In genomic region chr10:1048349-1048731, GRCh38 we compare ENCODE assay signal across 8 cellular contexts. TPM values are rescaled to one million over a fixed set of nuclear protein-coding genes. Genes with fewer than 3 reads are reported as not detected.
DNase-seq lines count a peak whose midpoint lies in the region; ATAC-seq and TF ChIP-seq lines count a peak whose summit lies in the region.

No MANE protein-coding gene starts in this region.

- TF ChIP-seq CTCF in Peyer's patch (IDR thresholded peaks at IDR 0.05), result no peak
- TF ChIP-seq CTCF in upper lobe of right lung (IDR thresholded peaks at IDR 0.05), result no peak

- H3K4me1 Mint-ChIP-seq in activated naive CD4-positive, alpha-beta T cell treated with anti-CD3 and anti-CD28 coated beads, Interleukin-2, amount 10 ng/mL, durations not matched to agents 7 days and 5 days, result peaks cover 70% of the 10 kb centered on the region

- H3K27me3 ChIP-seq in Peyer's patch, result no peaks in the 10 kb centered on the region
- no peaks in the 10 kb centered on the region for H3K27me3 ChIP-seq in mononuclear cell (ENCODE audit: insufficient read depth, low read length)
- no peaks in the 10 kb centered on the region for H3K27me3 ChIP-seq in upper lobe of right lung

- peaks cover 4% of the 10 kb centered on the region for H3K27me3 Mint-ChIP-seq in activated naive CD4-positive, alpha-beta T cell treated with anti-CD3 and anti-CD28 coated beads, Interleukin-2, amount 10 ng/mL, durations not matched to agents 7 days and 5 days

- H3K27ac ChIP-seq in Peyer's patch, result peak overlapping the region; percentile 98 to 100 (median 98)
- peak overlapping the region; percentile 99 for H3K27ac ChIP-seq in upper lobe of right lung

- peaks cover 0 to 25% (median 7%) of the 10 kb centered on the region in 4 donors for H3K4me1 ChIP-seq in Peyer's patch
- H3K4me1 ChIP-seq in mononuclear cell (ENCODE audit: insufficient read depth, low read length), result peaks cover 64% of the 10 kb centered on the region
- H3K4me1 ChIP-seq in upper lobe of right lung, result peaks cover 30% of the 10 kb centered on the region

- H3K4me3 ChIP-seq in Peyer's patch (peak overlapping the region; percentile 73 to 95 (median 83)), mononuclear cell (ENCODE audit: low read length) (peak overlapping the region; percentile 76), upper lobe of right lung (peak overlapping the region; percentile 94)

- H3K36me3 ChIP-seq in Peyer's patch, result peaks cover 0 to 23% (median 0%) of the 10 kb centered on the region in 3 donors
- H3K36me3 ChIP-seq in upper lobe of right lung, result peaks cover 17% of the 10 kb centered on the region

- ATAC-seq in upper lobe of right lung (no peak), GM21360 (IDR thresholded peaks at IDR 0.05; ENCODE audit: unreplicated experiment) (no peak)

- H3K36me3 Mint-ChIP-seq in activated naive CD4-positive, alpha-beta T cell treated with anti-CD3 and anti-CD28 coated beads, Interleukin-2, amount 10 ng/mL, durations not matched to agents 7 days and 5 days, result peaks cover 58% of the 10 kb centered on the region

- peak; percentile 75 for DNase-seq in activated naive CD4-positive, alpha-beta T cell treated with anti-CD3 and anti-CD28 coated beads, Interleukin-2, amount 10 ng/mL, durations not matched to agents 7 days and 5 days
- no peak for DNase-seq in activated naive CD4-positive, alpha-beta T cell treated with anti-CD3 and anti-CD28 coated beads, Interleukin-2, amount 50 U/mL, for 16 hours
- peak in 2 of 3 donors; percentile 62 to 75 for DNase-seq in Peyer's patch
- DNase-seq in effector CD4-positive, alpha-beta T cell, result peak; percentile 59
- peak; percentile 71 for DNase-seq in upper lobe of right lung
- no peak for DNase-seq in cerebellum (ENCODE audit: low spot score)

- H3K9me3 ChIP-seq in Peyer's patch, result no peaks in the 10 kb centered on the region
- H3K9me3 ChIP-seq in mononuclear cell (ENCODE audit: low read depth, low read length), result no peaks in the 10 kb centered on the region
- no peaks in the 10 kb centered on the region for H3K9me3 ChIP-seq in upper lobe of right lung

- CTCF ChIA-PET in activated naive CD4-positive, alpha-beta T cell treated with anti-CD3 and anti-CD28 coated beads, Interleukin-2, amount 10 ng/mL, durations not matched to agents 7 days and 5 days (lab: Charles Lee), result interaction anchor here (1.0 kb wide), 1 partner anchor 26 kb away, joined by 4 read pairs; no protein-coding TSS in a partner anchor

- peak overlapping the region; percentile 97 for H3K4me3 Mint-ChIP-seq in activated naive CD4-positive, alpha-beta T cell treated with anti-CD3 and anti-CD28 coated beads, Interleukin-2, amount 10 ng/mL, durations not matched to agents 7 days and 5 days

- H3K27ac Mint-ChIP-seq in activated naive CD4-positive, alpha-beta T cell treated with anti-CD3 and anti-CD28 coated beads, Interleukin-2, amount 10 ng/mL, durations not matched to agents 7 days and 5 days, result peak overlapping the region; percentile 97

- intact Hi-C loops in upper lobe of right lung (cut with DNase I), result no loop called here

- H3K9me3 Mint-ChIP-seq in activated naive CD4-positive, alpha-beta T cell treated with anti-CD3 and anti-CD28 coated beads, Interleukin-2, amount 10 ng/mL, durations not matched to agents 7 days and 5 days, result no peaks in the 10 kb centered on the region

- no peak for TF ChIP-seq POLR2A in Peyer's patch (IDR thresholded peaks at IDR 0.05)

RNA-seq across cellular contexts. Expression of gene IDI1, which starts 0.6 kb away (rescaled TPM):
- 10 to 100 TPM; 52.0 to 71.0 (median 60.5) TPM for total RNA-seq in Peyer's patch
- total RNA-seq in mononuclear cell, result 180 TPM
- total RNA-seq in upper lobe of right lung, result 68.5 TPM
- 67.2 TPM for total RNA-seq in cerebellum

RNA-seq across cellular contexts. Expression of gene WDR37, which starts 7.8 kb away (rescaled TPM):
- 10 to 100 TPM; 16.8 to 28.8 (median 22.3) TPM for total RNA-seq in Peyer's patch
- 26.6 TPM for total RNA-seq in mononuclear cell
- 19.9 TPM for total RNA-seq in upper lobe of right lung
- 22.8 TPM for total RNA-seq in cerebellum

RNA-seq across cellular contexts. Expression of gene IDI2, which starts 22.7 kb away (rescaled TPM):
- total RNA-seq in Peyer's patch, result not detected
- not detected for total RNA-seq in mononuclear cell
- total RNA-seq in upper lobe of right lung, result not detected
- not detected for total RNA-seq in cerebellum

Comparison
In these comparisons a context has a peak if more than half of its experiments do, and no peak if none do; other contexts are left out.
1. DNase-seq: peak in activated naive CD4-positive, alpha-beta T cell treated with anti-CD3 and anti-CD28 coated beads, Interleukin-2, amount 10 ng/mL, durations not matched to agents 7 days and 5 days (single experiment), Peyer's patch (2 of 3), effector CD4-positive, alpha-beta T cell (single experiment) and upper lobe of right lung (single experiment); none in activated naive CD4-positive, alpha-beta T cell treated with anti-CD3 and anti-CD28 coated beads, Interleukin-2, amount 50 U/mL, for 16 hours (single experiment) and cerebellum (single experiment).
2. Peak in every context shown above with its lines, with median percentiles within 50 percentile points of each other: H3K4me3 ChIP-seq.